Comparison of ENCODE assay signal across 8 cellular contexts in genomic region chr11:110711776-110712642, GRCh38. TPM values are rescaled to one million over a fixed set of nuclear protein-coding genes. Genes with fewer than 3 reads are reported as not detected.
DNase-seq lines count a peak whose midpoint lies in the region; ATAC-seq and FAIRE-seq lines count a peak whose summit lies in the region.

Gene ARHGAP20 (minus strand): TSS chr11:110712437. CDS start chr11:110712231, 206 bp downstream.

- no peak within 1 kb of the TSS for H2BK12ac ChIP-seq in neuronal stem cell (ENCODE audit: low read length)

- peak within 1 kb of the TSS in 8 of 11 experiments; percentile 1 to 64 (median 38); a peak in 9 of 22 replicates for H3K27ac ChIP-seq in BLaER1 treated with 17β-estradiol and CSF1 and Interleukin-3, amounts not matched to agents 10 nM and 100 nM
- no peak within 1 kb of the TSS for H3K27ac ChIP-seq in neuronal stem cell (replicated peaks; ENCODE audit: low read length)

- ATAC-seq in GM19324 (IDR thresholded peaks at IDR 0.05; ENCODE audit: low FRiP score, unreplicated experiment) (peak; percentile 82), HG03342 (IDR thresholded peaks at IDR 0.05; ENCODE audit: unreplicated experiment) (peak; percentile 78)

- no peak within 1 kb of the TSS for H2AK5ac ChIP-seq in neuronal stem cell (ENCODE audit: low read depth, low read length)

- no peak within 1 kb of the TSS for H2BK120ac ChIP-seq in neuronal stem cell (ENCODE audit: low read depth, low read length)

- H3K27me3 ChIP-seq in BLaER1 treated with 17β-estradiol and CSF1 and Interleukin-3, amounts not matched to agents 10 nM and 100 nM = peaks cover 50 to 61% (median 53%) of the 10 kb centered on the region in 11 experiments
- H3K27me3 ChIP-seq in neuronal stem cell (ENCODE audit: control insufficient read depth in 3 of 3, insufficient read depth in 3 of 3, low read depth in 1 of 3, low read length in 3 of 3) = peaks cover 4 to 75% (median 50%) of the 10 kb centered on the region in 3 experiments

- DNase-seq in NCI-H748 treated with DMSO at 0.1 percent for 48 hours (lab: John Stamatoyannopoulos, UW) (peak; percentile 42), head of caudate nucleus (peak; percentile 11 to 82 (median 66)), neuronal stem cell (ENCODE audit: low spot score) (peak; percentile 56), urothelium cell line (ENCODE audit: low spot score) (peak; percentile 94)
- peak; percentile 28 for DNase-seq in activated naive CD4-positive, alpha-beta T cell treated with Interleukin-2 at 50 U/mL for 16 hours

- H3K23ac ChIP-seq in neuronal stem cell (ENCODE audit: low read depth, low read length, poor library complexity) = peak within 1 kb of the TSS; percentile 68

- no peaks in the 10 kb centered on the region for H3K36me3 ChIP-seq in BLaER1 treated with 17β-estradiol and CSF1 and Interleukin-3, amounts not matched to agents 10 nM and 100 nM
- no peaks in the 10 kb centered on the region for H3K36me3 ChIP-seq in neuronal stem cell (replicated peaks in 1 of 2; ENCODE audit: control insufficient read depth in 2 of 2, insufficient read depth in 2 of 2, low read length in 2 of 2)

- no peak within 1 kb of the TSS for H2BK5ac ChIP-seq in neuronal stem cell (ENCODE audit: low read length)

- peak within 1 kb of the TSS; percentile 94 to 100 (median 99) for H3K4me2 ChIP-seq in BLaER1 treated with 17β-estradiol and CSF1 and Interleukin-3, amounts not matched to agents 10 nM and 100 nM
- peak within 1 kb of the TSS; percentile 89 for H3K4me2 ChIP-seq in neuronal stem cell (ENCODE audit: insufficient read depth, low read length, poor library complexity, severe bottlenecking)

- peak within 1 kb of the TSS; percentile 91 for H3K18ac ChIP-seq in neuronal stem cell (ENCODE audit: low read length)

- no peak within 1 kb of the TSS for H4K91ac ChIP-seq in neuronal stem cell (ENCODE audit: low read depth, low read length, poor library complexity)

- no peak within 1 kb of the TSS for H4K8ac ChIP-seq in neuronal stem cell (ENCODE audit: low read depth, low read length)

- no peak within 1 kb of the TSS for H3K4ac ChIP-seq in neuronal stem cell (ENCODE audit: low read length)

- no peaks in the 10 kb centered on the region for H3K79me1 ChIP-seq in neuronal stem cell (ENCODE audit: low read depth, low read length)

- peak within 1 kb of the TSS; percentile 55 to 78 (median 69); a peak in 21 of 22 replicates for H3K9ac ChIP-seq in BLaER1 treated with 17β-estradiol and CSF1 and Interleukin-3, amounts not matched to agents 10 nM and 100 nM
- peak within 1 kb of the TSS; percentile 87 for H3K9ac ChIP-seq in neuronal stem cell (ENCODE audit: low read depth, low read length, poor library complexity)

- FAIRE-seq in urothelium cell line (lab: Jason Lieb, UNC) = no peak

- peak within 1 kb of the TSS; percentile 57 to 77 (median 69) for H3K4me3 ChIP-seq in BLaER1 treated with 17β-estradiol and CSF1 and Interleukin-3, amounts not matched to agents 10 nM and 100 nM
- H3K4me3 ChIP-seq in neuronal stem cell (ENCODE audit: low read length in 2 of 2) = peak within 1 kb of the TSS; percentile 45 to 94

- H4K20me1 ChIP-seq in BLaER1 treated with 17β-estradiol and CSF1 and Interleukin-3, amounts not matched to agents 10 nM and 100 nM = no peaks in the 10 kb centered on the region; a peak in 1 of 22 replicates

- H2AFZ ChIP-seq in neuronal stem cell (ENCODE audit: low read length) = peak within 1 kb of the TSS; percentile 96

- H3K4me1 ChIP-seq in BLaER1 treated with 17β-estradiol and CSF1 and Interleukin-3, amounts not matched to agents 10 nM and 100 nM = peaks cover 7 to 26% (median 18%) of the 10 kb centered on the region in 10 experiments; a peak in 18 of 20 replicates
- H3K4me1 ChIP-seq in neuronal stem cell (ENCODE audit: control insufficient read depth in 2 of 2, insufficient read depth in 1 of 2, low read depth in 1 of 2, low read length in 2 of 2) = peaks cover 2 to 6% of the 10 kb centered on the region in 2 donors

- WGBS in neuronal stem cell (ENCODE audit: extremely low coverage in 2 of 2, insufficient read length in 2 of 2, insufficient replicate concordance in 1 of 2), 2 donors = no CpG with 5 or more reads among the region's 107 CpGs

- no peaks in the 10 kb centered on the region for H3K9me3 ChIP-seq in BLaER1 treated with 17β-estradiol and CSF1 and Interleukin-3, amounts not matched to agents 10 nM and 100 nM (replicated peaks in 1 of 11)
- no peaks in the 10 kb centered on the region for H3K9me3 ChIP-seq in neuronal stem cell (replicated peaks in 1 of 2; ENCODE audit: control insufficient read depth in 2 of 2, insufficient read depth in 1 of 2, low read depth in 1 of 2, low read length in 2 of 2)

- H2BK15ac ChIP-seq in neuronal stem cell (ENCODE audit: low read length) = no peak within 1 kb of the TSS

- peak within 1 kb of the TSS; percentile 64 for H3K14ac ChIP-seq in neuronal stem cell (ENCODE audit: low read length)

- intact Hi-C loops in head of caudate nucleus (cut with DNase I) = no loop called here

RNA-seq across cellular contexts. Expression of gene ARHGAP20, which starts in this region (rescaled TPM):
- polyA plus RNA-seq in neuronal stem cell (2013, experiment 1 of 2) = 0.01 TPM
- polyA plus RNA-seq in neuronal stem cell (2013, experiment 2 of 2) = 0.03 TPM

Comparison
In these comparisons a context has a peak if more than half of its experiments do, and no peak if none do; other contexts are left out.
1. DNase-seq: peak in every context shown above with its lines; median percentile 94 in urothelium cell line; 66 in head of caudate nucleus; 56 in neuronal stem cell; 42 in NCI-H748 treated with DMSO at 0.1 percent for 48 hours; 28 in activated naive CD4-positive, alpha-beta T cell treated with Interleukin-2 at 50 U/mL for 16 hours.